ENCODE assay signal across 8 cellular contexts in the genomic region with DNA sequence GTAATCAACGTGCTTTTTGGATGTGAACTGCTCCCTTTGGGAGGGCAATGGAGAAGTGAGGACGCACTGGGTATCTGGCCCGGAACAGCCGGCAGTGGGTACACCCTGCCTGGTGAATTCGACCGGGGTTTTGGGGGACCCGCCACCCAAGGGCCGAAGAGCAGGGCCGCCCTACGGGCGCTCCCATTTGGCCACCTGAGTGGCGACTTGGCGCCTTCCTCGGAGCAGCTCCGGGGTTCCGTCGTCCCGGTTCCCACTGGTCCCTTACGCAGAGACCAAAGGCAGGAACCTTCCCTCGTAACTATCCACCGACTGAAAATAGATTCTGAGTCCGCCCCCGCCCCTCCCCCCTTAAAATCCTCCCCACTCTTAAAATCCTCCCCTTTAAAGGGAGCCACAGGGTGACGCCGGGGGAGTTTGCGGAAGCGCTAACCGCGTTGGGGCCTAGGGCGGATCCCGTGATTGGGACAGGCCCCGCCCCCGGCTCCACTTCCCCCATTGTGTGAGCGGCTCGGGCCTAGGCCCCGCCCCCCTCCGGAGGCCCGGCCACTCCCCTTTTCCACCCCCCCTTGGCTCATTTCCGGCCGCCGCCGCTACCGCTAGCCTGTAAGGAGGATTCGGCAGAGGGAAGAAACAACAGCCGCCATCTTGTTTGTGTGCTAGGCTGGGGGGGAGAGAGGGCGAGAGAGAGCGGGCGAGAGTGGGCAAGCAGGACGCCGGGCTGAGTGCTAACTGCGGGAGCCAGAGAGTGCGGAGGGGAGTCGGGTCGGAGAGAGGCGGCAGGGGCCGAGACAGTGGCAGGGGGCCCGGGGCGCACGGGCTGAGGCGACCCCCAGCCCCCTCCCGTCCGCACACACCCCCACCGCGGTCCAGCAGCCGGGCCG. TPM values are rescaled to one million over a fixed set of nuclear protein-coding genes. Genes with fewer than 3 reads are reported as not detected.
DNase-seq lines count a peak whose midpoint lies in the region; ATAC-seq and TF ChIP-seq lines count a peak whose summit lies in the region.

No MANE protein-coding gene starts in this region.

- peaks cover 34% of the 10 kb centered on the region for H4K20me1 ChIP-seq in SK-N-SH (ENCODE audit: insufficient read depth)

- DNase-seq in GM06990 (ENCODE audit: extremely low read depth, insufficient read length) = peak; percentile 99
- peak; percentile 96 for DNase-seq in NCI-H1092 (lab: John Stamatoyannopoulos, UW)
- DNase-seq in SK-N-SH = peak; percentile 93
- DNase-seq in activated naive CD4-positive, alpha-beta T cell treated with anti-CD3 and anti-CD28 coated beads, Interleukin-2, amount 50 U/mL, for 72 hours (ENCODE audit: low spot score in 2 of 2) = peak; percentile 99
- DNase-seq in globus pallidus (ENCODE audit: low spot score) = peak; percentile 99
- peak; percentile 64 to 99 (median 98) for DNase-seq in nucleus accumbens (lab: John Stamatoyannopoulos, UW)
- DNase-seq in suprapubic skin (ENCODE audit: low spot score in 2 of 2) = peak; percentile 99 to 100

- H2AFZ ChIP-seq in SK-N-SH (ENCODE audit: low read depth) = peak overlapping the region; percentile 63

- peak; percentile 55 to 83 for TF ChIP-seq POLR2A in suprapubic skin (IDR thresholded peaks at IDR 0.05)

- H3K79me2 ChIP-seq in SK-N-SH (ENCODE audit: insufficient read depth) = peaks cover 39% of the 10 kb centered on the region

- peak overlapping the region; percentile 95 for H3K27ac ChIP-seq in SK-N-SH (ENCODE audit: low read depth in 2 of 2, low read length in 1 of 2)
- peak overlapping the region; percentile 100 for H3K27ac ChIP-seq in suprapubic skin

- H3K9me2 ChIP-seq in SK-N-SH = no peaks in the 10 kb centered on the region

- CTCF ChIA-PET in SK-N-SH (lab: Yijun Ruan, JAX) = no interaction called here

- peak overlapping the region; percentile 67; the same call in 1 of the 2 replicates for H3K4me2 ChIP-seq in SK-N-SH

- POLR2A ChIA-PET in SK-N-SH (lab: Yijun Ruan, JAX) = interaction anchor here (0.5 to 1.9 kb wide), 2 partner anchors 140 to 1971 kb away, joined by 3 to 16 read pairs; a partner anchor contains a TSS

- H3K9me3 Mint-ChIP-seq in activated naive CD4-positive, alpha-beta T cell treated with anti-CD3 and anti-CD28 coated beads, Interleukin-2, amount 50 U/mL, for 72 hours = no peaks in the 10 kb centered on the region

- H3K36me3 Mint-ChIP-seq in activated naive CD4-positive, alpha-beta T cell treated with anti-CD3 and anti-CD28 coated beads, Interleukin-2, amount 50 U/mL, for 72 hours = peaks cover 19 to 24% of the 10 kb centered on the region in 2 donors

- TF ChIP-seq EP300 in SK-N-SH (IDR thresholded peaks at IDR 0.05; ENCODE audit: borderline replicate concordance in 1 of 2, low read depth in 1 of 2, low read length in 1 of 2) = peak in 1 of 2 experiments; percentile 22; a peak in 1 of 4 replicates
- TF ChIP-seq EP300 in suprapubic skin (IDR thresholded peaks at IDR 0.05) = no peak

- peaks cover 0 to 2% of the 10 kb centered on the region in 2 experiments; a peak in 3 of 4 replicates for H3K4me1 ChIP-seq in SK-N-SH (ENCODE audit: control insufficient read depth in 1 of 2, insufficient read depth in 2 of 2, low read depth in 1 of 2, low read length in 1 of 2)
- H3K4me1 ChIP-seq in suprapubic skin = peaks cover 39% of the 10 kb centered on the region

- H3K4me3 ChIP-seq in GM06990 (replicated peaks; ENCODE audit: low read depth, low read length) (peak overlapping the region; percentile 91), SK-N-SH (ENCODE audit: low read depth in 2 of 2, low read length in 1 of 2) (peak overlapping the region; percentile 62 to 65), suprapubic skin (peak overlapping the region; percentile 99)

- H3K27ac Mint-ChIP-seq in activated naive CD4-positive, alpha-beta T cell treated with anti-CD3 and anti-CD28 coated beads, Interleukin-2, amount 50 U/mL, for 72 hours = peak overlapping the region; percentile 95 to 99

- no peaks in the 10 kb centered on the region for H3K27me3 ChIP-seq in GM06990 (replicated peaks; ENCODE audit: control insufficient read depth, insufficient read depth, low read length)
- H3K27me3 ChIP-seq in SK-N-SH (ENCODE audit: insufficient read depth) = no peaks in the 10 kb centered on the region
- no peaks in the 10 kb centered on the region for H3K27me3 ChIP-seq in suprapubic skin

- no peaks in the 10 kb centered on the region for H3K36me3 ChIP-seq in GM06990 (ENCODE audit: control insufficient read depth, insufficient read depth, low read length)
- no peaks in the 10 kb centered on the region for H3K36me3 ChIP-seq in SK-N-SH (replicated peaks in 1 of 2; ENCODE audit: control insufficient read depth in 1 of 2, insufficient read depth in 2 of 2, low read length in 1 of 2)
- no peaks in the 10 kb centered on the region for H3K36me3 ChIP-seq in suprapubic skin

- peak; percentile 62 for ATAC-seq in HG02588 (IDR thresholded peaks at IDR 0.05; ENCODE audit: unreplicated experiment)
- ATAC-seq in activated naive CD4-positive, alpha-beta T cell treated with anti-CD3 and anti-CD28 coated beads, Interleukin-2, amount 50 U/mL, for 72 hours = peak; percentile 93 to 94

- 6% methylated on average over 5 of the region's 66 CpGs for WGBS in SK-N-SH (ENCODE audit: low lambda C conversion rate)
- under 1% methylated on average over 55 of the region's 66 CpGs for WGBS in suprapubic skin

- no peak for TF ChIP-seq CTCF in GM06990 (IDR thresholded peaks at IDR 0.05; ENCODE audit: insufficient read depth, low read length, poor library complexity, severe bottlenecking)
- TF ChIP-seq CTCF in SK-N-SH (IDR thresholded peaks at IDR 0.05) = no peak
- TF ChIP-seq CTCF in suprapubic skin (IDR thresholded peaks at IDR 0.05) = no peak

- no peaks in the 10 kb centered on the region for H3K9me3 ChIP-seq in SK-N-SH
- H3K9me3 ChIP-seq in suprapubic skin = no peaks in the 10 kb centered on the region

- peak overlapping the region; percentile 95 for H3K9ac ChIP-seq in SK-N-SH

- no peak for TF ChIP-seq RAD21 in SK-N-SH (IDR thresholded peaks at IDR 0.05; ENCODE audit: low read length)

- H3F3A ChIP-seq in SK-N-SH (replicated peaks; ENCODE audit: insufficient read depth) = peaks cover 4% of the 10 kb centered on the region

TF ChIP-seq in SK-N-SH, 30 proteins besides CTCF, POLR2A, EP300 and RAD21:
- TF ChIP-seq CHD2 (IDR thresholded peaks at IDR 0.05; ENCODE audit: low read length, partially characterized antibody) (peak; percentile 14), TAF1 (IDR thresholded peaks at IDR 0.05; ENCODE audit: borderline replicate concordance, low read depth, low read length) (peak; percentile 81), TCF12 (IDR thresholded peaks at IDR 0.05) (no peak), SIN3A (IDR thresholded peaks at IDR 0.05; ENCODE audit: borderline replicate concordance, low read depth, low read length) (no peak), GABPA (IDR thresholded peaks at IDR 0.05; ENCODE audit: low read depth) (peak; percentile 64; the same call in 1 of the 2 replicates), NFIC (IDR thresholded peaks at IDR 0.05; ENCODE audit: borderline replicate concordance) (no peak), ELF1 (IDR thresholded peaks at IDR 0.05) (peak; percentile 75), RFX5 (IDR thresholded peaks at IDR 0.05; ENCODE audit: low read length) (no peak), YY1 (IDR thresholded peaks at IDR 0.05; ENCODE audit: low read depth) (peak; percentile 91), POLR2AphosphoS5 (IDR thresholded peaks at IDR 0.05; ENCODE audit: low read depth, low read length) (no peak), EZH2phosphoT487 (IDR thresholded peaks at IDR 0.05; ENCODE audit: borderline replicate concordance, low read depth) (no peak), RCOR1 (IDR thresholded peaks at IDR 0.05; ENCODE audit: low read length) (no peak)
- TF ChIP-seq, protein P1, sequence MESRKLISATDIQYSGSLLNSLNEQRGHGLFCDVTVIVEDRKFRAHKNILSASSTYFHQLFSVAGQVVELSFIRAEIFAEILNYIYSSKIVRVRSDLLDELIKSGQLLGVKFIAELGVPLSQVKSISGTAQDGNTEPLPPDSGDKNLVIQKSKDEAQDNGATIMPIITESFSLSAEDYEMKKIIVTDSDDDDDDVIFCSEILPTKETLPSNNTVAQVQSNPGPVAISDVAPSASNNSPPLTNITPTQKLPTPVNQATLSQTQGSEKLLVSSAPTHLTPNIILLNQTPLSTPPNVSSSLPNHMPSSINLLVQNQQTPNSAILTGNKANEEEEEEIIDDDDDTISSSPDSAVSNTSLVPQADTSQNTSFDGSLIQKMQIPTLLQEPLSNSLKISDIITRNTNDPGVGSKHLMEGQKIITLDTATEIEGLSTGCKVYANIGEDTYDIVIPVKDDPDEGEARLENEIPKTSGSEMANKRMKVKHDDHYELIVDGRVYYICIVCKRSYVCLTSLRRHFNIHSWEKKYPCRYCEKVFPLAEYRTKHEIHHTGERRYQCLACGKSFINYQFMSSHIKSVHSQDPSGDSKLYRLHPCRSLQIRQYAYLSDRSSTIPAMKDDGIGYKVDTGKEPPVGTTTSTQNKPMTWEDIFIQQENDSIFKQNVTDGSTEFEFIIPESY (IDR thresholded peaks at IDR 0.05; ENCODE audit: borderline replicate concordance, low read depth) = 0 out of 2 replicates have a peak, but pooled peaks have one; percentile 14

RNA-seq across cellular contexts. Expression of a gene that starts 1.0 kb away (rescaled TPM):
- 6.2 and 7.1 TPM in 2 replicates for polyA plus RNA-seq in SK-N-SH (2012; rRNA removed)
- polyA plus RNA-seq in SK-N-SH (2012; cell fraction: cytosol; rRNA removed) = 5.5 and 5.8 TPM in 2 replicates
- 16.9 and 22.0 TPM in 2 replicates for polyA plus RNA-seq in SK-N-SH (2012; cell fraction: nucleus; rRNA removed)
- 10 to 100 TPM; 56.1 to 56.6 TPM for total RNA-seq in activated naive CD4-positive, alpha-beta T cell treated with anti-CD3 and anti-CD28 coated beads, Interleukin-2, amount 50 U/mL, for 72 hours
- 100 to 1,000 TPM; 103 to 172 (median 126) TPM for total RNA-seq in suprapubic skin

Comparison
In these comparisons a context has a peak if more than half of its experiments do, and no peak if none do; other contexts are left out.
1. Peak in every context shown above with its lines: DNase-seq, ATAC-seq, H3K4me3 ChIP-seq and H3K27ac ChIP-seq.